Comparison of ENCODE assay signal across 8 cellular contexts in genomic region chr3:43286115-43286885, GRCh38. TPM values are rescaled to one million over a fixed set of nuclear protein-coding genes. Genes with fewer than 3 reads are reported as not detected.
DNase-seq lines count a peak whose midpoint lies in the region; ATAC-seq and TF ChIP-seq lines count a peak whose summit lies in the region.

Gene SNRK (plus strand): TSS chr3:43286540. CDS start chr3:43303204, 16,664 bp downstream.

- peaks cover 44% of the 10 kb centered on the region for H3K79me2 ChIP-seq in PC-9 (ENCODE audit: low read depth)

- DNase-seq in COR-L47 (lab: John Stamatoyannopoulos, UW) (peak; percentile 60), HK-2 (ENCODE audit: unreplicated experiment) (peak; percentile 85), PC-9 (peak; percentile 64 to 91), esophagus muscularis mucosa (ENCODE audit: extremely low spot score) (peak; percentile 96), myocyte (ENCODE audit: low read depth) (peak; percentile 77)
- peak; percentile 95 for DNase-seq in activated T-cell treated with anti-CD3 and anti-CD28 coated beads, Interleukin-2, amount 50 U/mL, for 4 hours
- DNase-seq in stimulated activated CD8-positive, alpha-beta memory T cell treated with anti-CD3 and anti-CD28 coated beads, Interleukin-7, amount 100 ng/mL, for 48 hours (ENCODE audit: extremely low read depth in 1 of 2, low read depth in 1 of 2) = peak; percentile 73 to 83

- no peak for TF ChIP-seq EP300 in esophagus muscularis mucosa (IDR thresholded peaks at IDR 0.05)

- H3K27ac ChIP-seq in PC-9 = peak within 1 kb of the TSS; percentile 47
- peak within 1 kb of the TSS; percentile 86 to 96 (median 91) for H3K27ac ChIP-seq in esophagus muscularis mucosa (replicated peaks in 1 of 4)

- H2AFZ ChIP-seq in PC-9 = peak within 1 kb of the TSS; percentile 81

- ATAC-seq in GM19397 (IDR thresholded peaks at IDR 0.05; ENCODE audit: unreplicated experiment) = peak; percentile 91
- ATAC-seq in activated T-cell treated with anti-CD3 and anti-CD28 coated beads, Interleukin-2, amount 50 U/mL, for 4 hours = peak; percentile 86 to 88

- H3K4me1 ChIP-seq in PC-9 (replicated peaks; ENCODE audit: insufficient read depth) = peaks cover 30% of the 10 kb centered on the region
- H3K4me1 ChIP-seq in esophagus muscularis mucosa = peaks cover 35 to 49% (median 47%) of the 10 kb centered on the region in 4 donors

- no peaks in the 10 kb centered on the region for H3K9me3 ChIP-seq in PC-9 (ENCODE audit: insufficient read depth, low read depth)
- H3K9me3 ChIP-seq in esophagus muscularis mucosa = no peaks in the 10 kb centered on the region

- peaks cover 41% of the 10 kb centered on the region for H3K4me1 Mint-ChIP-seq in activated T-cell treated with anti-CD3 and anti-CD28 coated beads, Interleukin-2, amount 50 U/mL, for 4 hours (ENCODE audit: low read depth)

- intact Hi-C loops in PC-9 (cut with micrococcal nuclease; ENCODE audit: unreplicated experiment) (loop anchor here (1.0 kb wide), 1 partner anchor 105 kb away; no protein-coding TSS in a partner anchor), esophagus muscularis mucosa (cut with DNase I) (loop anchor here (10.0 kb wide), 2 partner anchors 121 to 219 kb away; no protein-coding TSS in a partner anchor)

- CTCF ChIA-PET in PC-9 (lab: Charles Lee) = no interaction called here

- peak within 1 kb of the TSS; percentile 98 for H3K4me2 ChIP-seq in PC-9

- peaks cover 13% of the 10 kb centered on the region for H3K36me3 Mint-ChIP-seq in activated T-cell treated with anti-CD3 and anti-CD28 coated beads, Interleukin-2, amount 50 U/mL, for 4 hours (ENCODE audit: insufficient read depth)

- H3K4me3 Mint-ChIP-seq in activated T-cell treated with anti-CD3 and anti-CD28 coated beads, Interleukin-2, amount 50 U/mL, for 4 hours = peak within 1 kb of the TSS; percentile 96

- H4K20me1 ChIP-seq in PC-9 (ENCODE audit: insufficient read depth) = 0 out of 2 replicates have a peak, but pooled peaks cover 4% of the 10 kb centered on the region

- H3K36me3 ChIP-seq in PC-9 (ENCODE audit: low read depth) = no peaks in the 10 kb centered on the region
- no peaks in the 10 kb centered on the region for H3K36me3 ChIP-seq in esophagus muscularis mucosa

- TF ChIP-seq CTCF in PC-9 (conservative IDR thresholded peaks at IDR 0.05) = no peak; the same call in 1 of the 2 replicates
- peak in 2 of 3 experiments; percentile 45 for TF ChIP-seq CTCF in esophagus muscularis mucosa (IDR thresholded peaks at IDR 0.05)

- no peaks in the 10 kb centered on the region for H3K27me3 Mint-ChIP-seq in activated T-cell treated with anti-CD3 and anti-CD28 coated beads, Interleukin-2, amount 50 U/mL, for 4 hours (ENCODE audit: low read depth)

- POLR2A ChIA-PET in PC-9 (lab: Charles Lee; ENCODE audit: unreplicated experiment) = interaction anchor here (0.5 to 0.8 kb wide), 3 partner anchors 349 to 634 kb away, joined by 3 to 5 read pairs (median 4); no protein-coding TSS in a partner anchor

- H3K4me3 ChIP-seq in PC-9 (peak within 1 kb of the TSS; percentile 83), esophagus muscularis mucosa (peak within 1 kb of the TSS; percentile 62 to 92 (median 70))

- WGBS in esophagus muscularis mucosa = under 1% methylated on average over 41 of the region's 99 CpGs

- no TSS peak for BruUV-seq in PC-9 (replicated peaks; lab: Mats Ljungman, UMichigan)

- H3K9me2 ChIP-seq in PC-9 (ENCODE audit: insufficient read depth) = no peaks in the 10 kb centered on the region

- no peaks in the 10 kb centered on the region for H3K9me3 Mint-ChIP-seq in activated T-cell treated with anti-CD3 and anti-CD28 coated beads, Interleukin-2, amount 50 U/mL, for 4 hours

- H3K27me3 ChIP-seq in PC-9 (ENCODE audit: insufficient read depth, low read depth) (no peaks in the 10 kb centered on the region), esophagus muscularis mucosa (no peaks in the 10 kb centered on the region)

- H3F3A ChIP-seq in PC-9 (ENCODE audit: insufficient read depth, low read depth) = no peaks in the 10 kb centered on the region

- no peak for TF ChIP-seq POLR2A in esophagus muscularis mucosa (IDR thresholded peaks at IDR 0.05; ENCODE audit: low read depth)

RNA-seq across cellular contexts. Expression of gene SNRK, which starts in this region (rescaled TPM):
- total RNA-seq in PC-9 (2021) (14.3 and 14.4 TPM in 2 replicates), esophagus muscularis mucosa (10 to 100 TPM; 30.7 to 50.4 (median 45.8) TPM), myocyte (18.8 and 21.2 TPM in 2 replicates)
- 10 to 100 TPM; 19.6 to 21.3 (median 19.6) TPM for total RNA-seq in activated T-cell treated with anti-CD3 and anti-CD28 coated beads, Interleukin-2, amount 50 U/mL, for 4 hours
- 5.2 TPM for polyA plus RNA-seq in myocyte (2012)

Comparison
In these comparisons a context has a peak if more than half of its experiments do, and no peak if none do; other contexts are left out.
1. Peak in every context shown above with its lines: DNase-seq, ATAC-seq, H3K4me3 ChIP-seq and H3K27ac ChIP-seq.